Comparison of ENCODE assay signal across 17 cellular contexts in the genomic region with DNA sequence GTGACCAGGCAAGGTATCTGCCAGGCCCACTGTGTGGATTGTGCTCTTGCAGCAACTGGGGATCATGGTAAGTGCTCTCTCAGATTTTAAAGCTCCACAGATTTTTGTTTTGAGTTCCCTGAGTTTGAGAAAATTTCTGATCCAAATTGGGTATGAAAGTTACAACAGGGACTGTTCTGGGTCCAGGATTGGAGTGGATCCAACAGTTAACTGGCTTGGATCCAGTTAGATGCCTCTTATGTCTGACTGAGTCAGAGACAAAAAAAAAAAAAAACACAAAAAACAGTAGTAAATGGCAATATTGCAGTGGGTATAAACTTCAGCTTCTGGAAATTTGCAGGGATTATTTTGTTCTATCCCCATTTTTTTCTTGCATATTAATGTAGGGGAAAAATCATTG.
A peak's percentile ranks its signal among the peaks of the same experiment; 100 is the strongest.
DNase-seq lines count a peak whose midpoint lies in the region; ATAC-seq and TF ChIP-seq lines count a peak whose summit lies in the region.
"Had no signal": no experiment of that assay in that cellular context is flagged by ENCODE, and none has a peak within 500 bp of the region (broad histone marks: within the 10 kb centered on the region; RNA-seq: fewer than 3 reads in every experiment).

No MANE protein-coding gene starts in this region.

- intact Hi-C loops in Right ventricle myocardium superior (cut with DNase I), result no loop called here

- DNase-seq in M059J (ENCODE audit: low read depth), result peak; percentile 27
- peak; percentile 16 for DNase-seq in astrocyte of the spinal cord (ENCODE audit: low read depth, low spot score)
- DNase-seq in epithelial cell of prostate (ENCODE audit: low read depth, low spot score), result no peak
- DNase-seq in kidney tubule cell (ENCODE audit: low spot score), result peak; percentile 14
- DNase-seq in Right ventricle myocardium superior, result no peak
- no peak for DNase-seq in NCI-H146 treated with DMSO at 0.1 percent for 48 hours (lab: John Stamatoyannopoulos, UW; ENCODE audit: unreplicated experiment)
- DNase-seq in NCI-H526 treated with DMSO at 0.1 percent for 48 hours (lab: John Stamatoyannopoulos, UW), result no peak
- DNase-seq: DMS53, GDM1, KG1, NCI-H1694 treated with DMSO at 0.1 percent for 48 hours, NCI-H2081 treated with DMSO at 0.1 percent for 48 hours, NCI-H2171 treated with DMSO at 0.1 percent for 48 hours, NCI-H526, OCI-M1, SHP77 had no signal

- in situ Hi-C loops in astrocyte of the spinal cord (cut with HindIII; ENCODE audit: low sequenced_read_pairs), result no loop called here

- ATAC-seq in Right ventricle myocardium superior (ENCODE audit: poor library complexity), result no peak

- peak overlapping the region; percentile 93 for H3K27ac ChIP-seq in epithelial cell of prostate
- H3K27ac ChIP-seq: C4-2B had no signal

- no peak overlapping the region for H3K4me3 ChIP-seq in astrocyte of the spinal cord (ENCODE audit: low read depth, low read length)

- TF ChIP-seq CTCF in astrocyte of the spinal cord (IDR thresholded peaks at IDR 0.05; ENCODE audit: low read depth, low read length), result no peak

Comparison
In these comparisons a context has a peak if more than half of its experiments do, and no peak if none do; other contexts are left out.
1. DNase-seq: peak in M059J (single experiment), astrocyte of the spinal cord (single experiment) and kidney tubule cell (single experiment); none in epithelial cell of prostate (single experiment), Right ventricle myocardium superior (single experiment), NCI-H146 treated with DMSO at 0.1 percent for 48 hours (single experiment) and NCI-H526 treated with DMSO at 0.1 percent for 48 hours (single experiment).